ENCODE assay signal across 13 cellular contexts in genomic region chr9:136831002-136831719, GRCh38.
"Had no signal": no experiment of that assay in that cellular context is flagged by ENCODE, and none has a peak within 500 bp of the region (broad histone marks: within the 10 kb centered on the region; RNA-seq: fewer than 3 reads in every experiment).

No MANE protein-coding gene starts in this region.

- H3K27ac Mint-ChIP-seq: activated naive CD8-positive, alpha-beta T cell; activated T-cell treated with anti-CD3 and anti-CD28 coated beads, Interleukin-2, amount 50 U/mL, for 24 hours; endodermal cell; naive thymus-derived CD4-positive, alpha-beta T cell; progenitor cell of endocrine pancreas had no signal

- H3K9me3 Mint-ChIP-seq: activated T-cell treated with anti-CD3 and anti-CD28 coated beads, Interleukin-2, amount 50 U/mL, for 24 hours; endodermal cell; naive thymus-derived CD4-positive, alpha-beta T cell had no signal

- H3K9me3 ChIP-seq: right lobe of liver, upper lobe of right lung had no signal

- H3K4me1 Mint-ChIP-seq: endodermal cell; naive thymus-derived CD4-positive, alpha-beta T cell had no signal

- H3K4me1 ChIP-seq: right lobe of liver, upper lobe of right lung had no signal

- H3K4me3 ChIP-seq: right lobe of liver, upper lobe of right lung had no signal

- H3K36me3 Mint-ChIP-seq: activated naive CD8-positive, alpha-beta T cell had no signal

- H3K27me3 ChIP-seq: right lobe of liver, upper lobe of right lung had no signal

- DNase-seq: activated CD4-positive, alpha-beta T cell treated with anti-CD3 and anti-CD28 coated beads, Interleukin-2, amount 50 U/mL, for 1 hour; activated effector memory CD4-positive, alpha-beta T cell treated with anti-CD3 and anti-CD28 coated beads, Interleukin-2, amount 50 U/mL, for 16 hours; activated T-cell treated with anti-CD3 and anti-CD28 coated beads, Interleukin-2, amount 50 U/mL, for 24 hours; dermis blood vessel endothelial cell; endodermal cell; naive thymus-derived CD4-positive, alpha-beta T cell; occipital lobe; stimulated activated CD4-positive, alpha-beta T cell treated with anti-CD3 and anti-CD28 coated beads, Interleukin-2, amount 100 ng/mL, for 24 hours; stimulated activated naive CD4-positive, alpha-beta T cell; upper lobe of right lung had no signal

- ATAC-seq: naive thymus-derived CD4-positive, alpha-beta T cell; upper lobe of right lung had no signal

- H3K4me3 Mint-ChIP-seq: activated naive CD8-positive, alpha-beta T cell; activated T-cell treated with anti-CD3 and anti-CD28 coated beads, Interleukin-2, amount 50 U/mL, for 24 hours; endodermal cell; naive thymus-derived CD4-positive, alpha-beta T cell had no signal

- H3K27ac ChIP-seq: right lobe of liver, upper lobe of right lung had no signal

- H3K27me3 Mint-ChIP-seq: activated naive CD8-positive, alpha-beta T cell; activated T-cell treated with anti-CD3 and anti-CD28 coated beads, Interleukin-2, amount 50 U/mL, for 24 hours; naive thymus-derived CD4-positive, alpha-beta T cell; progenitor cell of endocrine pancreas had no signal
